In genomic region chr22:18065256-18065655, GRCh38 we compare ENCODE assay signal across 1 cellular context.
TF ChIP-seq lines count a peak whose summit lies in the region.

No MANE protein-coding gene starts in this region.

TF ChIP-seq in HepG2, 621 proteins besides CTCF, POLR2A, EP300 and RAD21:
- TF ChIP-seq ZNF740 (CRISPR knock-in tag; IDR thresholded peaks at IDR 0.05) (no peak), KDM5B (CRISPR knock-in tag; IDR thresholded peaks at IDR 0.05; ENCODE audit: borderline replicate concordance) (no peak), ZNF687 (CRISPR knock-in tag; IDR thresholded peaks at IDR 0.05) (peak; percentile 35), ZNF589 (CRISPR knock-in tag; conservative IDR thresholded peaks at IDR 0.05) (no peak)
